ENCODE assay signal across 1 cellular context in genomic region chr15:75181780-75182179, GRCh38.
TF ChIP-seq lines count a peak whose summit lies in the region.

No MANE protein-coding gene starts in this region.

TF ChIP-seq in HepG2, 621 proteins besides CTCF, POLR2A, EP300 and RAD21:
- TF ChIP-seq ZNF292 (CRISPR knock-in tag; IDR thresholded peaks at IDR 0.05; ENCODE audit: borderline replicate concordance, low read depth), result no peak
- no peak for TF ChIP-seq JUN (CRISPR knock-in tag; IDR thresholded peaks at IDR 0.05)
- no peak for TF ChIP-seq YEATS4 (CRISPR knock-in tag; IDR thresholded peaks at IDR 0.05; ENCODE audit: borderline replicate concordance)
- no peak for TF ChIP-seq FOXA1 (IDR thresholded peaks at IDR 0.05)
- 0 out of 2 replicates have a peak, but pooled peaks have one; percentile 73 for TF ChIP-seq FOXA1 (CRISPR knock-in tag; IDR thresholded peaks at IDR 0.05)
- TF ChIP-seq BCL6 (CRISPR knock-in tag; IDR thresholded peaks at IDR 0.05), result peak; percentile 6; the same call in 1 of the 2 replicates
- TF ChIP-seq KDM2A (CRISPR knock-in tag; IDR thresholded peaks at IDR 0.05; ENCODE audit: borderline replicate concordance, low read depth), result 0 out of 2 replicates have a peak, but pooled peaks have one; percentile 6
- TF ChIP-seq ZBTB20 (CRISPR knock-in tag; IDR thresholded peaks at IDR 0.05; ENCODE audit: borderline replicate concordance, low read depth), result 0 out of 2 replicates have a peak, but pooled peaks have one; percentile 3
- 0 out of 2 replicates have a peak, but pooled peaks have one; percentile 31 for TF ChIP-seq HDAC1 (CRISPR knock-in tag; IDR thresholded peaks at IDR 0.05)
- TF ChIP-seq NR2F6 (IDR thresholded peaks at IDR 0.05), result peak; percentile 72
- peak; percentile 79 for TF ChIP-seq NR2F6 (CRISPR knock-in tag; IDR thresholded peaks at IDR 0.05)
- TF ChIP-seq NCOR1 (IDR thresholded peaks at IDR 0.05; ENCODE audit: borderline replicate concordance, low read length), result no peak
- TF ChIP-seq SMARCE1 (IDR thresholded peaks at IDR 0.05; ENCODE audit: borderline replicate concordance), result no peak
- no peak for TF ChIP-seq ZNF446 (CRISPR knock-in tag; IDR thresholded peaks at IDR 0.05)
- no peak for TF ChIP-seq HNRNPK (IDR thresholded peaks at IDR 0.05; ENCODE audit: low read depth, low read length, poor library complexity, severe bottlenecking)
- TF ChIP-seq, protein P1, sequence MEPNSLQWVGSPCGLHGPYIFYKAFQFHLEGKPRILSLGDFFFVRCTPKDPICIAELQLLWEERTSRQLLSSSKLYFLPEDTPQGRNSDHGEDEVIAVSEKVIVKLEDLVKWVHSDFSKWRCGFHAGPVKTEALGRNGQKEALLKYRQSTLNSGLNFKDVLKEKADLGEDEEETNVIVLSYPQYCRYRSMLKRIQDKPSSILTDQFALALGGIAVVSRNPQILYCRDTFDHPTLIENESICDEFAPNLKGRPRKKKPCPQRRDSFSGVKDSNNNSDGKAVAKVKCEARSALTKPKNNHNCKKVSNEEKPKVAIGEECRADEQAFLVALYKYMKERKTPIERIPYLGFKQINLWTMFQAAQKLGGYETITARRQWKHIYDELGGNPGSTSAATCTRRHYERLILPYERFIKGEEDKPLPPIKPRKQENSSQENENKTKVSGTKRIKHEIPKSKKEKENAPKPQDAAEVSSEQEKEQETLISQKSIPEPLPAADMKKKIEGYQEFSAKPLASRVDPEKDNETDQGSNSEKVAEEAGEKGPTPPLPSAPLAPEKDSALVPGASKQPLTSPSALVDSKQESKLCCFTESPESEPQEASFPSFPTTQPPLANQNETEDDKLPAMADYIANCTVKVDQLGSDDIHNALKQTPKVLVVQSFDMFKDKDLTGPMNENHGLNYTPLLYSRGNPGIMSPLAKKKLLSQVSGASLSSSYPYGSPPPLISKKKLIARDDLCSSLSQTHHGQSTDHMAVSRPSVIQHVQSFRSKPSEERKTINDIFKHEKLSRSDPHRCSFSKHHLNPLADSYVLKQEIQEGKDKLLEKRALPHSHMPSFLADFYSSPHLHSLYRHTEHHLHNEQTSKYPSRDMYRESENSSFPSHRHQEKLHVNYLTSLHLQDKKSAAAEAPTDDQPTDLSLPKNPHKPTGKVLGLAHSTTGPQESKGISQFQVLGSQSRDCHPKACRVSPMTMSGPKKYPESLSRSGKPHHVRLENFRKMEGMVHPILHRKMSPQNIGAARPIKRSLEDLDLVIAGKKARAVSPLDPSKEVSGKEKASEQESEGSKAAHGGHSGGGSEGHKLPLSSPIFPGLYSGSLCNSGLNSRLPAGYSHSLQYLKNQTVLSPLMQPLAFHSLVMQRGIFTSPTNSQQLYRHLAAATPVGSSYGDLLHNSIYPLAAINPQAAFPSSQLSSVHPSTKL (CRISPR knock-in tag; IDR thresholded peaks at IDR 0.05), result peak; percentile 31
- 0 out of 2 replicates have a peak, but pooled peaks have one; percentile 45 for TF ChIP-seq ZNF331 (CRISPR knock-in tag; IDR thresholded peaks at IDR 0.05)
- TF ChIP-seq RARA (CRISPR knock-in tag; IDR thresholded peaks at IDR 0.05), result peak; percentile 64
- peak; percentile 94 for TF ChIP-seq GFI1 (CRISPR knock-in tag; IDR thresholded peaks at IDR 0.05; ENCODE audit: borderline replicate concordance)
- 0 out of 2 replicates have a peak, but pooled peaks have one; percentile 4 for TF ChIP-seq ZNF441 (CRISPR knock-in tag; IDR thresholded peaks at IDR 0.05; ENCODE audit: borderline replicate concordance)
- TF ChIP-seq NR2F1 (CRISPR knock-in tag; IDR thresholded peaks at IDR 0.05), result peak in 1 of 2 experiments; percentile 45; a peak in 2 of 4 replicates
- TF ChIP-seq ZNF317 (CRISPR knock-in tag; IDR thresholded peaks at IDR 0.05), result no peak
- TF ChIP-seq ZNF567 (CRISPR knock-in tag; IDR thresholded peaks at IDR 0.05; ENCODE audit: borderline replicate concordance), result no peak
- TF ChIP-seq HMG20A (CRISPR knock-in tag; IDR thresholded peaks at IDR 0.05; ENCODE audit: borderline replicate concordance), result peak; percentile 55; the same call in 1 of the 2 replicates
- no peak for TF ChIP-seq ZNF383 (CRISPR knock-in tag; IDR thresholded peaks at IDR 0.05; ENCODE audit: borderline replicate concordance)
- TF ChIP-seq, protein P2, sequence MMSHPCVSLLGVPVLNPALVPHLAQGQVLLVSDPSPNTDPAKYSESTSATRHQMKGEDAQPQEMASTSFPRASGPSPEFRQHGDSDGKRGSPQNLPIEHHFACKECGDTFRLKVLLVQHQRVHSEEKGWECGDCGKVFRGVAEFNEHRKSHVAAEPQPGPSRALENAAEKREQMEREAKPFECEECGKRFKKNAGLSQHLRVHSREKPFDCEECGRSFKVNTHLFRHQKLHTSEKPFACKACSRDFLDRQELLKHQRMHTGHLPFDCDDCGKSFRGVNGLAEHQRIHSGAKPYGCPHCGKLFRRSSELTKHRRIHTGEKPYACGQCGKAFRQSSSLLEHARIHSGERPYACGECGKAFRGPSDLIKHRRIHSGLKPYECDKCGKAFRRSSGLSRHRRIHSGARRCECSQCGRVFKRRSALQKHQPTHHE (CRISPR knock-in tag; IDR thresholded peaks at IDR 0.05; ENCODE audit: borderline replicate concordance), result no peak
- TF ChIP-seq SOX6 (IDR thresholded peaks at IDR 0.05), result no peak
- 0 out of 2 replicates have a peak, but pooled peaks have one; percentile 7 for TF ChIP-seq SOX6 (CRISPR knock-in tag; IDR thresholded peaks at IDR 0.05)
- no peak for TF ChIP-seq ZNF83 (CRISPR knock-in tag; IDR thresholded peaks at IDR 0.05; ENCODE audit: borderline replicate concordance)
- TF ChIP-seq HDAC2 (CRISPR knock-in tag; IDR thresholded peaks at IDR 0.05), result peak; percentile 40; the same call in 1 of the 2 replicates
- TF ChIP-seq ZNF20 (CRISPR knock-in tag; IDR thresholded peaks at IDR 0.05), result no peak
- peak; percentile 33; the same call in 1 of the 2 replicates for TF ChIP-seq ZNF652 (CRISPR knock-in tag; IDR thresholded peaks at IDR 0.05; ENCODE audit: borderline replicate concordance, low read depth)
- TF ChIP-seq, protein P3, sequence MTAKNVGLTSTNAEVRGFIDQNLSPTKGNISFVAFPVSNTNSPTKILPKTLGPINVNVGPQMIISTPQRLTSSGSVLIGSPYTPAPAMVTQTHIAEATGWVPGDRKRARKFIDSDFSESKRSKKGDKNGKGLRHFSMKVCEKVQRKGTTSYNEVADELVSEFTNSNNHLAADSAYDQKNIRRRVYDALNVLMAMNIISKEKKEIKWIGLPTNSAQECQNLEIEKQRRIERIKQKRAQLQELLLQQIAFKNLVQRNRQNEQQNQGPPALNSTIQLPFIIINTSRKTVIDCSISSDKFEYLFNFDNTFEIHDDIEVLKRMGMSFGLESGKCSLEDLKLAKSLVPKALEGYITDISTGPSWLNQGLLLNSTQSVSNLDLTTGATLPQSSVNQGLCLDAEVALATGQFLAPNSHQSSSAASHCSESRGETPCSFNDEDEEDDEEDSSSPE (CRISPR knock-in tag; IDR thresholded peaks at IDR 0.05), result no peak
- TF ChIP-seq GATAD2A (CRISPR knock-in tag; IDR thresholded peaks at IDR 0.05), result peak; percentile 28; the same call in 1 of the 2 replicates
- TF ChIP-seq FOXA3 (CRISPR knock-in tag; IDR thresholded peaks at IDR 0.05), result peak; percentile 63; the same call in 1 of the 2 replicates
- no peak for TF ChIP-seq ZNF768 (CRISPR knock-in tag; IDR thresholded peaks at IDR 0.05)
- TF ChIP-seq, protein P4, sequence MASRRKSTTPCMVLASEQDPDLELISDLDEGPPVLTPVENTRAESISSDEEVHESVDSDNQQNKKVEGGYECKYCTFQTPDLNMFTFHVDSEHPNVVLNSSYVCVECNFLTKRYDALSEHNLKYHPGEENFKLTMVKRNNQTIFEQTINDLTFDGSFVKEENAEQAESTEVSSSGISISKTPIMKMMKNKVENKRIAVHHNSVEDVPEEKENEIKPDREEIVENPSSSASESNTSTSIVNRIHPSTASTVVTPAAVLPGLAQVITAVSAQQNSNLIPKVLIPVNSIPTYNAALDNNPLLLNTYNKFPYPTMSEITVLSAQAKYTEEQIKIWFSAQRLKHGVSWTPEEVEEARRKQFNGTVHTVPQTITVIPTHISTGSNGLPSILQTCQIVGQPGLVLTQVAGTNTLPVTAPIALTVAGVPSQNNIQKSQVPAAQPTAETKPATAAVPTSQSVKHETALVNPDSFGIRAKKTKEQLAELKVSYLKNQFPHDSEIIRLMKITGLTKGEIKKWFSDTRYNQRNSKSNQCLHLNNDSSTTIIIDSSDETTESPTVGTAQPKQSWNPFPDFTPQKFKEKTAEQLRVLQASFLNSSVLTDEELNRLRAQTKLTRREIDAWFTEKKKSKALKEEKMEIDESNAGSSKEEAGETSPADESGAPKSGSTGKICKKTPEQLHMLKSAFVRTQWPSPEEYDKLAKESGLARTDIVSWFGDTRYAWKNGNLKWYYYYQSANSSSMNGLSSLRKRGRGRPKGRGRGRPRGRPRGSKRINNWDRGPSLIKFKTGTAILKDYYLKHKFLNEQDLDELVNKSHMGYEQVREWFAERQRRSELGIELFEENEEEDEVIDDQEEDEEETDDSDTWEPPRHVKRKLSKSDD (CRISPR knock-in tag; IDR thresholded peaks at IDR 0.05; ENCODE audit: low read depth), result no peak
- peak; percentile 58; the same call in 1 of the 2 replicates for TF ChIP-seq HMG20B (CRISPR knock-in tag; conservative IDR thresholded peaks at IDR 0.05)
- no peak for TF ChIP-seq MXI1 (IDR thresholded peaks at IDR 0.05; ENCODE audit: borderline replicate concordance, low read depth, low read length)
- no peak for TF ChIP-seq REPIN1 (CRISPR knock-in tag; IDR thresholded peaks at IDR 0.05; ENCODE audit: borderline replicate concordance, low read depth)
- TF ChIP-seq SMARCC2 (IDR thresholded peaks at IDR 0.05), result no peak
- TF ChIP-seq, protein P5, sequence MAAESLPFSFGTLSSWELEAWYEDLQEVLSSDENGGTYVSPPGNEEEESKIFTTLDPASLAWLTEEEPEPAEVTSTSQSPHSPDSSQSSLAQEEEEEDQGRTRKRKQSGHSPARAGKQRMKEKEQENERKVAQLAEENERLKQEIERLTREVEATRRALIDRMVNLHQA (CRISPR knock-in tag; IDR thresholded peaks at IDR 0.05), result no peak
- no peak for TF ChIP-seq ZBTB7B (CRISPR knock-in tag; IDR thresholded peaks at IDR 0.05)
- TF ChIP-seq ZNF510 (CRISPR knock-in tag; IDR thresholded peaks at IDR 0.05; ENCODE audit: low read depth), result no peak
- peak; percentile 25; the same call in 1 of the 2 replicates for TF ChIP-seq SAP130 (CRISPR knock-in tag; IDR thresholded peaks at IDR 0.05; ENCODE audit: low read depth)
- TF ChIP-seq AHDC1 (CRISPR knock-in tag; IDR thresholded peaks at IDR 0.05; ENCODE audit: borderline replicate concordance), result no peak
- TF ChIP-seq SOX13 (IDR thresholded peaks at IDR 0.05), result no peak
- peak in 1 of 2 experiments; percentile 60; a peak in 1 of 4 replicates for TF ChIP-seq SOX13 (CRISPR knock-in tag; conservative IDR thresholded peaks at IDR 0.05 in 1 of 2, IDR thresholded peaks at IDR 0.05 in 1 of 2)
- TF ChIP-seq ZSCAN21 (CRISPR knock-in tag; IDR thresholded peaks at IDR 0.05; ENCODE audit: borderline replicate concordance), result no peak
- no peak for TF ChIP-seq LCORL (IDR thresholded peaks at IDR 0.05)
- TF ChIP-seq LCORL (CRISPR knock-in tag; IDR thresholded peaks at IDR 0.05), result no peak
- TF ChIP-seq MXD1 (CRISPR knock-in tag; IDR thresholded peaks at IDR 0.05), result no peak
- no peak for TF ChIP-seq REXO4 (CRISPR knock-in tag; IDR thresholded peaks at IDR 0.05; ENCODE audit: borderline replicate concordance)
